ENCODE assay signal across 26 cellular contexts in the genomic region with DNA sequence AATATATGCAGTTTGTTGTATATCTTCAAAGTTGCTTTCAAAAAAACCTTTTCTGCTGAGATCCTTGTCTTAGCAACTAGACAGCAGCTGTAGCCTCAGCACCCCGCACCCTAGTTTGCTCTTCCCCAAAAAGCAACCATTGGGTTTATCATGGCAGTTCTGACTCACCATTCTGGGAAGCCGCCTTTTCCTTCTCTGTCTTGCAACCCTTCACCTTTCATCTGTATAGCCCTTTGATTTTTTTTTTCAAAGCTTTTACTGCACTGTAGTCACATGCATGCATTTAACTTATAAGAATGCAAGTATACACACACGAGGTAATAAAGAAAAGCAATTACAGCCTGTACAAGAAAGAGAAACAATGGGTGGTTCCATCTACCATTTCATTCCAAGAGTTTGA.
DNase-seq lines count a peak whose midpoint lies in the region; ATAC-seq, FAIRE-seq and TF ChIP-seq lines count a peak whose summit lies in the region.
"Had no signal": no experiment of that assay in that cellular context is flagged by ENCODE, and none has a peak within 500 bp of the region (broad histone marks: within the 10 kb centered on the region; RNA-seq: fewer than 3 reads in every experiment).

No MANE protein-coding gene starts in this region.

- peaks cover 3% of the 10 kb centered on the region for H3K27me3 Mint-ChIP-seq in astrocyte (ENCODE audit: low read depth, unreplicated experiment)

- no peaks in the 10 kb centered on the region for H3K36me3 Mint-ChIP-seq in astrocyte (ENCODE audit: low read depth, unreplicated experiment)
- H3K36me3 Mint-ChIP-seq: CD14-positive monocyte had no signal

- no peak overlapping the region for H2AFZ ChIP-seq in astrocyte (ENCODE audit: low read depth, low read length)
- H2AFZ ChIP-seq: GM23248 had no signal

- H3K27me3 ChIP-seq in astrocyte (ENCODE audit: insufficient read depth, low read length), result no peaks in the 10 kb centered on the region
- H3K27me3 ChIP-seq: BLaER1 treated with 17β-estradiol and CSF1 and Interleukin-3, amounts not matched to agents 10 nM and 100 nM had no signal

- no peaks in the 10 kb centered on the region for H3K9me3 Mint-ChIP-seq in astrocyte (ENCODE audit: unreplicated experiment)

- H3K27ac Mint-ChIP-seq in astrocyte (ENCODE audit: unreplicated experiment), result no peak overlapping the region
- H3K27ac Mint-ChIP-seq: CD14-positive monocyte; CD4-positive, alpha-beta T cell; CD8-positive, alpha-beta memory T cell had no signal

- peaks cover 3% of the 10 kb centered on the region for H3K9me3 ChIP-seq in astrocyte (ENCODE audit: insufficient read depth, low read depth, low read length)
- H3K9me3 ChIP-seq: BE2C had no signal

- H3K27ac ChIP-seq in astrocyte (ENCODE audit: low read depth, low read length), result no peak overlapping the region
- H3K27ac ChIP-seq: A549; BLaER1 treated with 17β-estradiol and CSF1 and Interleukin-3, amounts not matched to agents 10 nM and 100 nM; GM23248 had no signal

- H4K20me1 ChIP-seq in astrocyte (ENCODE audit: insufficient read depth, low read length), result no peaks in the 10 kb centered on the region
- H4K20me1 ChIP-seq: BLaER1 treated with 17β-estradiol and CSF1 and Interleukin-3, amounts not matched to agents 10 nM and 100 nM had no signal

- no peak for TF ChIP-seq POLR2A in erythroblast (IDR thresholded peaks at IDR 0.05; ENCODE audit: low read length)

- no peaks in the 10 kb centered on the region for H3K36me3 ChIP-seq in astrocyte (ENCODE audit: insufficient read depth, low read length)
- H3K36me3 ChIP-seq: BE2C; BLaER1 treated with 17β-estradiol and CSF1 and Interleukin-3, amounts not matched to agents 10 nM and 100 nM had no signal

- FAIRE-seq in astrocyte (lab: Jason Lieb, UNC), result peak; percentile 17
- FAIRE-seq: A549, D721Med, GM12878, GM19239, H1 had no signal

- peak; percentile 87 for ATAC-seq in left colon
- ATAC-seq: A549, GM12878 had no signal

- no peaks in the 10 kb centered on the region for H3K79me2 ChIP-seq in astrocyte (ENCODE audit: insufficient read depth, low read length)

- no peak overlapping the region for H3K9ac ChIP-seq in astrocyte (ENCODE audit: low read length)
- H3K9ac ChIP-seq: BLaER1 treated with 17β-estradiol and CSF1 and Interleukin-3, amounts not matched to agents 10 nM and 100 nM; GM23248 had no signal

- intact Hi-C loops in left colon (cut with DNase I, micrococcal nuclease), result no loop called here

- no peak for TF ChIP-seq CTCF in astrocyte (IDR thresholded peaks at IDR 0.05; ENCODE audit: insufficient read depth, low read depth, low read length)

- DNase-seq in MV-4-11 (lab: John Stamatoyannopoulos, UW), result peak; percentile 28
- DNase-seq in astrocyte (ENCODE audit: low read depth), result no peak
- DNase-seq in left colon, result no peak
- no peak for DNase-seq in erythroblast (lab: John Stamatoyannopoulos, UW)
- DNase-seq in NCI-H1436 (lab: John Stamatoyannopoulos, UW), result no peak
- no peak for DNase-seq in mesenteric fat pad (ENCODE audit: low spot score)
- DNase-seq: 8988T; ACHN; AML-193; BE2C; CD4-positive, alpha-beta T cell; CD8-positive, alpha-beta memory T cell; DMS 273 treated with DMSO at 0.1 percent for 48 hours; DMS79; EL; GDM1; GM23248; H7; HCEC 1CT had no signal

- H3K4me2 ChIP-seq in astrocyte (ENCODE audit: low read length), result no peak overlapping the region
- H3K4me2 ChIP-seq: A549; BLaER1 treated with 17β-estradiol and CSF1 and Interleukin-3, amounts not matched to agents 10 nM and 100 nM had no signal

- H3K4me1 Mint-ChIP-seq in astrocyte (ENCODE audit: low read depth, unreplicated experiment), result peaks cover 15% of the 10 kb centered on the region
- H3K4me1 Mint-ChIP-seq: CD8-positive, alpha-beta memory T cell had no signal

- H3K4me1 ChIP-seq in astrocyte (ENCODE audit: insufficient read depth, low read length), result peaks cover 13% of the 10 kb centered on the region
- H3K4me1 ChIP-seq: A549, BE2C had no signal

- H3K4me3 ChIP-seq in astrocyte (ENCODE audit: insufficient read depth, low read depth, low read length), result no peak overlapping the region
- H3K4me3 ChIP-seq: A549; BLaER1 treated with 17β-estradiol and CSF1 and Interleukin-3, amounts not matched to agents 10 nM and 100 nM; GM12878; GM23248 had no signal

- no peak overlapping the region for H3K4me3 Mint-ChIP-seq in astrocyte (ENCODE audit: unreplicated experiment)
- H3K4me3 Mint-ChIP-seq: CD14-positive monocyte; CD4-positive, alpha-beta T cell; CD8-positive, alpha-beta memory T cell had no signal
